ENCODE assay signal across 14 cellular contexts in genomic region chr6:128479048-128479666, GRCh38. TPM values are rescaled to one million over a fixed set of nuclear protein-coding genes. Genes with fewer than 3 reads are reported as not detected.
DNase-seq lines count a peak whose midpoint lies in the region; ATAC-seq lines count a peak whose summit lies in the region.
"Had no signal": no experiment of that assay in that cellular context is flagged by ENCODE, and none has a peak within 500 bp of the region (broad histone marks: within the 10 kb centered on the region; RNA-seq: fewer than 3 reads in every experiment).

No MANE protein-coding gene starts in this region.

- H3K4me3 Mint-ChIP-seq in T-helper 1 cell treated with Interleukin-12 subunit alpha and Interleukin-12 subunit beta and Interleukin-4 antibody, amounts not matched to agents 30 μg/mL and 1 μg/mL, for 36 hours: peak overlapping the region; percentile 15
- peak overlapping the region; percentile 37 for H3K4me3 Mint-ChIP-seq in stimulated activated effector memory CD8-positive, alpha-beta T cell treated with anti-CD3 and anti-CD28 coated beads, Interleukin-12 subunit alpha, Interleukin-12 subunit beta, amount 100 ng/mL, for 72 hours

- DNase-seq in T-helper 1 cell: no peak
- peak; percentile 17 for DNase-seq in NCI-H446 treated with DMSO at 0.1 percent for 48 hours (lab: John Stamatoyannopoulos, UW)
- DNase-seq in epithelial cell of prostate (ENCODE audit: low read depth, low spot score): no peak
- no peak for DNase-seq in stimulated activated effector memory CD8-positive, alpha-beta T cell treated with anti-CD3 and anti-CD28 coated beads, Interleukin-12 subunit alpha, Interleukin-12 subunit beta, amount 100 ng/mL, for 72 hours (ENCODE audit: low spot score in 2 of 2)
- DNase-seq in NOMO-1 (lab: John Stamatoyannopoulos, UW; ENCODE audit: unreplicated experiment in 2 of 2): no peak
- no peak for DNase-seq in cerebellum (ENCODE audit: low spot score)
- DNase-seq: ACHN; EL; ovary; stimulated activated CD4-positive, alpha-beta T cell treated with anti-CD3 and anti-CD28 coated beads, Interleukin-1b, Interleukin-23, amount 100 ng/mL, for 48 hours; stimulated activated naive CD4-positive, alpha-beta T cell treated with Interleukin-2 at 50 U/mL for 16 hours had no signal

- H3K36me3 Mint-ChIP-seq in T-helper 1 cell treated with Interleukin-12 subunit alpha and Interleukin-12 subunit beta and Interleukin-4 antibody, amounts not matched to agents 30 μg/mL and 1 μg/mL, for 36 hours (ENCODE audit: low read depth): peaks cover 2% of the 10 kb centered on the region
- no peaks in the 10 kb centered on the region for H3K36me3 Mint-ChIP-seq in stimulated activated effector memory CD8-positive, alpha-beta T cell treated with anti-CD3 and anti-CD28 coated beads, Interleukin-12 subunit alpha, Interleukin-12 subunit beta, amount 100 ng/mL, for 72 hours

- H3K27me3 Mint-ChIP-seq in T-helper 1 cell treated with Interleukin-12 subunit alpha and Interleukin-12 subunit beta and Interleukin-4 antibody, amounts not matched to agents 30 μg/mL and 1 μg/mL, for 36 hours (ENCODE audit: low read depth): no peaks in the 10 kb centered on the region

- peaks cover 7% of the 10 kb centered on the region for H3K4me1 Mint-ChIP-seq in T-helper 1 cell treated with Interleukin-12 subunit alpha and Interleukin-12 subunit beta and Interleukin-4 antibody, amounts not matched to agents 30 μg/mL and 1 μg/mL, for 36 hours (ENCODE audit: low read depth)
- peaks cover 5% of the 10 kb centered on the region for H3K4me1 Mint-ChIP-seq in stimulated activated effector memory CD8-positive, alpha-beta T cell treated with anti-CD3 and anti-CD28 coated beads, Interleukin-12 subunit alpha, Interleukin-12 subunit beta, amount 100 ng/mL, for 72 hours

- no peak for ATAC-seq in stimulated activated effector memory CD8-positive, alpha-beta T cell treated with anti-CD3 and anti-CD28 coated beads, Interleukin-12 subunit alpha, Interleukin-12 subunit beta, amount 100 ng/mL, for 72 hours
- ATAC-seq in GM18870 (IDR thresholded peaks at IDR 0.05; ENCODE audit: unreplicated experiment): no peak
- ATAC-seq: gastroesophageal sphincter had no signal

- H3K9me3 Mint-ChIP-seq in T-helper 1 cell treated with Interleukin-12 subunit alpha and Interleukin-12 subunit beta and Interleukin-4 antibody, amounts not matched to agents 30 μg/mL and 1 μg/mL, for 36 hours: no peaks in the 10 kb centered on the region
- H3K9me3 Mint-ChIP-seq in stimulated activated effector memory CD8-positive, alpha-beta T cell treated with anti-CD3 and anti-CD28 coated beads, Interleukin-12 subunit alpha, Interleukin-12 subunit beta, amount 100 ng/mL, for 72 hours: no peaks in the 10 kb centered on the region

- peak overlapping the region; percentile 18 for H3K27ac ChIP-seq in epithelial cell of prostate
- H3K27ac ChIP-seq: gastroesophageal sphincter had no signal

- no peak overlapping the region for H3K27ac Mint-ChIP-seq in T-helper 1 cell treated with Interleukin-12 subunit alpha and Interleukin-12 subunit beta and Interleukin-4 antibody, amounts not matched to agents 30 μg/mL and 1 μg/mL, for 36 hours
- no peak overlapping the region for H3K27ac Mint-ChIP-seq in stimulated activated effector memory CD8-positive, alpha-beta T cell treated with anti-CD3 and anti-CD28 coated beads, Interleukin-12 subunit alpha, Interleukin-12 subunit beta, amount 100 ng/mL, for 72 hours

RNA-seq across cellular contexts. Expression of gene PTPRK, which starts 41.2 kb away (rescaled TPM):
- 86.3 TPM for total RNA-seq in cerebellum
